8 cellular contexts compared by ENCODE assay signal in the genomic region with DNA sequence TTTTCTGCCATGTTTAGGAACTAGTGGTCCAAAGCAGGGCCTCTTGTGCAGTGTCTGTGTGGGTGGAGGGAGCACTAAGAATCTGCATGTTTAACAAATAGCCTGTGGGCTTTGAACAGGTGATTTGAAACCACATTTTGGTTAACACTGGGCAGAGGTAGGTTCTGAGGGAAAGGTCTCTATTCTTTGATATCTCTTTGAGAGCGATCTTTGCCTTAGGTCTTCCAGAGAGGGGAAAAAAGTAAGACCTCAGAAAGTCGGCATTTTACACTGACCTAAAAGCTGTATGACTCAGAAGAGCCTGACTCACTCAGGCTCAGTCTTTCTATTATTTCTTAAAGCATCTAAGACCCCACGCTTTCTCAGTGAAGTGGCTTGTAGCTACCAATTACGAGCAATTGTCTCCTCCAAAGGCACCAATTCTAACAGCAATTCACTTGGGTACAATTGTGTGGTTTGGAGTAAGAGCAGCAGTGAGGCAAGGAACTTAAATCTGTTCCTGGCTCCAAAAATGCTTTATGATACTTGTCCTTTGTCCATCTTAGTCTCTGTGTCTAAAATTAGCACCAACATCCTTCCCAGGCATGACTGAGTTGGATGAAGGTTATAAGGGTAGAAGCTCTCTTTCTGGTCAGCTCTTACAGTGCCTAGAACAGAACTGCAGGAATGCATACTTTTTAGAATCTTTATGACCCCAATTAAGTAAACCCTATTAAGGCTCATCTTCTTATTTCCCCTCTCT. TPM values are rescaled to one million over a fixed set of nuclear protein-coding genes. Genes with fewer than 3 reads are reported as not detected.
DNase-seq lines count a peak whose midpoint lies in the region.
"Had no signal": no experiment of that assay in that cellular context is flagged by ENCODE, and none has a peak within 500 bp of the region (broad histone marks: within the 10 kb centered on the region; RNA-seq: fewer than 3 reads in every experiment).

No MANE protein-coding gene starts in this region.

- H2BK5ac ChIP-seq in mesendoderm (ENCODE audit: low read length) = no peak overlapping the region

- no peaks in the 10 kb centered on the region for H3K79me2 ChIP-seq in mesendoderm (ENCODE audit: control insufficient read depth, insufficient read depth, low read length)

- no peak overlapping the region for H2BK120ac ChIP-seq in mesendoderm (ENCODE audit: low read depth, low read length)

- H3K4me1 ChIP-seq in mesendoderm (ENCODE audit: control insufficient read depth, low read depth, low read length) = no peaks in the 10 kb centered on the region

- peaks cover 10% of the 10 kb centered on the region for H3K36me3 ChIP-seq in mesendoderm (ENCODE audit: control insufficient read depth, insufficient read depth, low read length)

- H3K23ac ChIP-seq in mesendoderm (ENCODE audit: low read length) = no peak overlapping the region

- H3K79me1 ChIP-seq in mesendoderm (ENCODE audit: low read length) = peaks cover under 1% of the 10 kb centered on the region

- DNase-seq in Daoy (ENCODE audit: low read depth) (peak; percentile 70), myocyte (ENCODE audit: low read depth) (peak; percentile 59), retina (no peak), NOMO-1 (lab: John Stamatoyannopoulos, UW; ENCODE audit: unreplicated experiment in 2 of 2) (no peak), mesendoderm (no peak)
- DNase-seq in activated naive CD8-positive, alpha-beta T cell treated with anti-CD3 and anti-CD28 coated beads for 36 hours = peak; percentile 47
- DNase-seq: effector CD8-positive, alpha-beta T cell; NCI-H2081 had no signal

- H3K9ac ChIP-seq in mesendoderm (ENCODE audit: low read length) = no peak overlapping the region

- no peak overlapping the region for H4K8ac ChIP-seq in mesendoderm (ENCODE audit: low read depth, low read length)

- no peak overlapping the region for H3K4ac ChIP-seq in mesendoderm (ENCODE audit: low read depth, low read length)

- no peak overlapping the region for H4K5ac ChIP-seq in mesendoderm (ENCODE audit: low read length)

- no peaks in the 10 kb centered on the region for H3K27me3 ChIP-seq in mesendoderm (ENCODE audit: insufficient read depth, low read length, poor library complexity)

- no peak overlapping the region for H3K4me3 Mint-ChIP-seq in activated naive CD8-positive, alpha-beta T cell treated with anti-CD3 and anti-CD28 coated beads for 36 hours

- peak overlapping the region; percentile 78 for H3K27ac Mint-ChIP-seq in activated naive CD8-positive, alpha-beta T cell treated with anti-CD3 and anti-CD28 coated beads for 36 hours

- H3K4me2 ChIP-seq in mesendoderm (ENCODE audit: low read length) = no peak overlapping the region

- WGBS in mesendoderm (ENCODE audit: extremely low coverage, insufficient coverage, low lambda C conversion rate) = no CpG with 5 or more reads among the region's 4 CpGs

- H3K4me3 ChIP-seq in mesendoderm (ENCODE audit: low read length) = no peak overlapping the region

- no peak overlapping the region for H3K27ac ChIP-seq in mesendoderm (ENCODE audit: low read depth, low read length)

- H2BK15ac ChIP-seq in mesendoderm (replicated peaks; ENCODE audit: low read depth) = no peak overlapping the region

- H3K9me3 Mint-ChIP-seq in activated naive CD8-positive, alpha-beta T cell treated with anti-CD3 and anti-CD28 coated beads for 36 hours = no peaks in the 10 kb centered on the region

- no peak overlapping the region for H3K18ac ChIP-seq in mesendoderm (ENCODE audit: low read length)

- peaks cover 32% of the 10 kb centered on the region for H3K4me1 Mint-ChIP-seq in activated naive CD8-positive, alpha-beta T cell treated with anti-CD3 and anti-CD28 coated beads for 36 hours

- H3K27me3 Mint-ChIP-seq in activated naive CD8-positive, alpha-beta T cell treated with anti-CD3 and anti-CD28 coated beads for 36 hours = no peaks in the 10 kb centered on the region

- no peak overlapping the region for H2AK5ac ChIP-seq in mesendoderm (ENCODE audit: low read length)

- H3K36me3 Mint-ChIP-seq in activated naive CD8-positive, alpha-beta T cell treated with anti-CD3 and anti-CD28 coated beads for 36 hours = peaks cover 19% of the 10 kb centered on the region

- H3K56ac ChIP-seq in mesendoderm (ENCODE audit: low read length) = no peak overlapping the region

RNA-seq across cellular contexts. Expression of a gene that starts 8.8 kb away (rescaled TPM):
- total RNA-seq in Daoy (2014; rRNA removed; shearing (Covaris generic)) = 72.0 and 87.9 TPM in 2 replicates
- total RNA-seq in activated naive CD8-positive, alpha-beta T cell treated with anti-CD3 and anti-CD28 coated beads for 36 hours = 10 to 100 TPM; 55.6 to 60.1 TPM
- total RNA-seq in myocyte = 47.8 and 65.1 TPM in 2 replicates
- 84.4 TPM for polyA plus RNA-seq in myocyte (2012)
- 37.3 TPM for polyA plus RNA-seq in mesendoderm (2013, experiment 1 of 2)
- polyA plus RNA-seq in mesendoderm (2013, experiment 2 of 2) = 37.9 TPM

RNA-seq across cellular contexts. Expression of a gene that starts 39.7 kb away (rescaled TPM):
- 7.9 and 16.0 TPM in 2 replicates for total RNA-seq in Daoy (2014; rRNA removed; shearing (Covaris generic))
- total RNA-seq in activated naive CD8-positive, alpha-beta T cell treated with anti-CD3 and anti-CD28 coated beads for 36 hours = 10 to 100 TPM; 15.5 to 16.7 TPM
- 33.8 and 37.9 TPM in 2 replicates for total RNA-seq in myocyte
- 9.7 TPM for polyA plus RNA-seq in myocyte (2012)
- 5.0 TPM for polyA plus RNA-seq in mesendoderm (2013, experiment 1 of 2)
- 4.6 TPM for polyA plus RNA-seq in mesendoderm (2013, experiment 2 of 2)

RNA-seq across cellular contexts. Expression of a gene that starts 52.3 kb away (rescaled TPM):
- total RNA-seq in Daoy (2014; rRNA removed; shearing (Covaris generic)) = 21.8 and 34.0 TPM in 2 replicates
- 10 to 100 TPM; 27.7 to 29.0 TPM for total RNA-seq in activated naive CD8-positive, alpha-beta T cell treated with anti-CD3 and anti-CD28 coated beads for 36 hours
- total RNA-seq in myocyte = 11.1 and 18.8 TPM in 2 replicates
- 17.9 TPM for polyA plus RNA-seq in myocyte (2012)
- polyA plus RNA-seq in mesendoderm (2013, experiment 1 of 2) = 19.2 TPM
- 18.2 TPM for polyA plus RNA-seq in mesendoderm (2013, experiment 2 of 2)

RNA-seq across cellular contexts. Expression of a gene that starts 56.1 kb away (rescaled TPM):
- total RNA-seq in Daoy (2014; rRNA removed; shearing (Covaris generic)) = 4.4 and 8.0 TPM in 2 replicates
- under 1 TPM in 1 of 2 experiments, not detected in 1; 0.21 TPM for total RNA-seq in activated naive CD8-positive, alpha-beta T cell treated with anti-CD3 and anti-CD28 coated beads for 36 hours
- 12.0 and 19.8 TPM in 2 replicates for total RNA-seq in myocyte
- polyA plus RNA-seq in myocyte (2012) = 10.2 TPM
- polyA plus RNA-seq in mesendoderm (2013, experiment 1 of 2) = 1.2 TPM
- polyA plus RNA-seq in mesendoderm (2013, experiment 2 of 2) = 1.3 TPM

RNA-seq across cellular contexts. Expression of a gene that starts 57.9 kb away (rescaled TPM):
- total RNA-seq in Daoy (2014; rRNA removed; shearing (Covaris generic)) = 1.4 and 4.3 TPM in 2 replicates
- under 1 TPM; 0.40 to 0.56 TPM for total RNA-seq in activated naive CD8-positive, alpha-beta T cell treated with anti-CD3 and anti-CD28 coated beads for 36 hours
- 0.52 and 1.6 TPM in 2 replicates for total RNA-seq in myocyte
- 1.3 TPM for polyA plus RNA-seq in myocyte (2012)
- 0.88 TPM for polyA plus RNA-seq in mesendoderm (2013, experiment 1 of 2)
- 1.3 TPM for polyA plus RNA-seq in mesendoderm (2013, experiment 2 of 2)

Comparison
In these comparisons a context has a peak if more than half of its experiments do, and no peak if none do; other contexts are left out.
1. DNase-seq: peak in Daoy (single experiment), activated naive CD8-positive, alpha-beta T cell treated with anti-CD3 and anti-CD28 coated beads for 36 hours (single experiment) and myocyte (single experiment); none in retina (single experiment), NOMO-1 (0 of 2) and mesendoderm (single experiment).